In the genomic region with DNA sequence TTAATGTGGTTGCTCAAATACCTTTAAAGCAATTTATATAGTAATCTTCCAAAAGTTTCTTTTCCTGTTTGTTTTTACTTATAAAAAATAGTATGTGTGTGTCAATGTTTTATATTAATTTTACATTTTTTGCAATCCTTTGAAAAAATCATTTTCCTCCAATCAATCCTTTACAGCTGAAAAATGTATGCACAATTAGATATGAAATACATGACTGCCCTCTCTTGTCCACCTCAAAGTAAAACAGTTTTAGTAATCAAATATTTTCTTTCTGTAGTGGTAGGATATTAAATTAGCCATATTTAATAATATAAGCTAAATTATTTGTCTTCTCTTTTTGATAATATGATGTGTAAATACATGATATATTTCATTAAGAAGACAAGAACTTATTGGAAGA, we compare ENCODE assay signal across 1 cellular context.
TF ChIP-seq lines count a peak whose summit lies in the region.

No MANE protein-coding gene starts in this region.

TF ChIP-seq in liver, 16 proteins besides CTCF, POLR2A, EP300 and RAD21 (continued from another document):
- TF ChIP-seq, protein P1, sequence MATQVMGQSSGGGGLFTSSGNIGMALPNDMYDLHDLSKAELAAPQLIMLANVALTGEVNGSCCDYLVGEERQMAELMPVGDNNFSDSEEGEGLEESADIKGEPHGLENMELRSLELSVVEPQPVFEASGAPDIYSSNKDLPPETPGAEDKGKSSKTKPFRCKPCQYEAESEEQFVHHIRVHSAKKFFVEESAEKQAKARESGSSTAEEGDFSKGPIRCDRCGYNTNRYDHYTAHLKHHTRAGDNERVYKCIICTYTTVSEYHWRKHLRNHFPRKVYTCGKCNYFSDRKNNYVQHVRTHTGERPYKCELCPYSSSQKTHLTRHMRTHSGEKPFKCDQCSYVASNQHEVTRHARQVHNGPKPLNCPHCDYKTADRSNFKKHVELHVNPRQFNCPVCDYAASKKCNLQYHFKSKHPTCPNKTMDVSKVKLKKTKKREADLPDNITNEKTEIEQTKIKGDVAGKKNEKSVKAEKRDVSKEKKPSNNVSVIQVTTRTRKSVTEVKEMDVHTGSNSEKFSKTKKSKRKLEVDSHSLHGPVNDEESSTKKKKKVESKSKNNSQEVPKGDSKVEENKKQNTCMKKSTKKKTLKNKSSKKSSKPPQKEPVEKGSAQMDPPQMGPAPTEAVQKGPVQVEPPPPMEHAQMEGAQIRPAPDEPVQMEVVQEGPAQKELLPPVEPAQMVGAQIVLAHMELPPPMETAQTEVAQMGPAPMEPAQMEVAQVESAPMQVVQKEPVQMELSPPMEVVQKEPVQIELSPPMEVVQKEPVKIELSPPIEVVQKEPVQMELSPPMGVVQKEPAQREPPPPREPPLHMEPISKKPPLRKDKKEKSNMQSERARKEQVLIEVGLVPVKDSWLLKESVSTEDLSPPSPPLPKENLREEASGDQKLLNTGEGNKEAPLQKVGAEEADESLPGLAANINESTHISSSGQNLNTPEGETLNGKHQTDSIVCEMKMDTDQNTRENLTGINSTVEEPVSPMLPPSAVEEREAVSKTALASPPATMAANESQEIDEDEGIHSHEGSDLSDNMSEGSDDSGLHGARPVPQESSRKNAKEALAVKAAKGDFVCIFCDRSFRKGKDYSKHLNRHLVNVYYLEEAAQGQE (IDR thresholded peaks at IDR 0.05) = no peak
- TF ChIP-seq TAF1 (conservative IDR thresholded peaks at IDR 0.05) = no peak
TF ChIP-seq in liver: peak in this region for 0.
